ENCODE assay signal across 12 cellular contexts in the genomic region with DNA sequence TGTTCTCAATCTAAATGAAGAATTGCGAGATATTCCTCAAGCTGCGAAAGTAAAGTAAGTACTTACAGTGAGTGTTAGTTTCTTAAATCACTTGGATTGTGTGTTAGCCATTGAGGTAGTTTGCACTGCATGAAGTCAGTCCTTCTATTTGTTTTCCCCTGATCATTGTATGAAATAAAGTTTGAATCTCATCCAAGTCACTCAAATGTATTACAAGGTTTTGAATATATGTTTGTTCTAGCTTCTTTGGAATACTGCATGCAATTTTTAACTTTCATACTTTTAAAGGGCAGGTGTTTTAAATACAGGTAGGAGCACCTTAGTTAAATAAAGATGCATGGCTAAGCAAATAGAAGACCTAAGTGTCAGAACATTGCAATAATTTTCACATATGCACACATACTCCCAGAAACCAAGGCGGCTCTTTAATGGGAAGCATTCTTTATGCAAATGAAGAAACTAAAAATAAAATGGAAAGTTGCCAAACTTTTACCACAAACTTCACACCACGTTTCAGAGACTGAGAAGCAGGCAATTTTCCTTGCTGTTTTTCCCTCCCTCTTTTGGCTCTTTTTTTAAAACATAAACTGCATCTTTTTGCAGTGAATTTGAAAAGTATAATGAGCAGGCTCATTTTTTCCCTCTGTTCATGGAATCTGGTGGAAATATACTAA.
DNase-seq lines count a peak whose midpoint lies in the region; ATAC-seq lines count a peak whose summit lies in the region.
"Had no signal": no experiment of that assay in that cellular context is flagged by ENCODE, and none has a peak within 500 bp of the region (broad histone marks: within the 10 kb centered on the region; RNA-seq: fewer than 3 reads in every experiment).

No MANE protein-coding gene starts in this region.

- in situ Hi-C loops in T47D (cut with HindIII; ENCODE audit: low pct_unique_long_range_greater_than_20kb, low sequenced_read_pairs): no loop called here

- peaks cover 6 to 45% (median 41%) of the 10 kb centered on the region in 5 donors for H3K4me1 ChIP-seq in subcutaneous abdominal adipose tissue (ENCODE audit: control insufficient read depth in 5 of 5, insufficient read depth in 5 of 5, low read length in 5 of 5)

- H3K27me3 ChIP-seq in subcutaneous abdominal adipose tissue (ENCODE audit: control insufficient read depth in 5 of 5, insufficient read depth in 4 of 5, low read length in 5 of 5): no peaks in the 10 kb centered on the region

- H3K4me3 ChIP-seq in subcutaneous abdominal adipose tissue (ENCODE audit: low read depth in 1 of 5, low read length in 5 of 5): no peak overlapping the region

- no peaks in the 10 kb centered on the region for H3K9me3 ChIP-seq in subcutaneous abdominal adipose tissue (ENCODE audit: control insufficient read depth in 5 of 5, low read length in 5 of 5)

- ATAC-seq in GM19455 (IDR thresholded peaks at IDR 0.05; ENCODE audit: unreplicated experiment): no peak
- ATAC-seq: sciatic nerve, T-helper 17 cell had no signal

- H3K9ac ChIP-seq in subcutaneous abdominal adipose tissue (ENCODE audit: low read length in 5 of 5): no peak overlapping the region

- peak; percentile 35 to 55 for DNase-seq in NOMO-1 (lab: John Stamatoyannopoulos, UW; ENCODE audit: unreplicated experiment in 2 of 2)
- no peak for DNase-seq in NOMO-1 treated with dmso at 0.1 percent for 144 hours (lab: John Stamatoyannopoulos, UW; ENCODE audit: unreplicated experiment)
- DNase-seq in NCI-H2107 (lab: John Stamatoyannopoulos, UW): peak; percentile 75
- peak; percentile 16 to 51 for DNase-seq in T47D (ENCODE audit: low read depth in 1 of 2, low spot score in 1 of 2)
- DNase-seq in NCI-H1694 (lab: John Stamatoyannopoulos, UW): no peak
- no peak for DNase-seq in activated T-cell treated with anti-CD3 and anti-CD28 coated beads, Interleukin-2, amount 50 U/mL, for 48 hours
- DNase-seq: caudate nucleus, NCI-H2227 treated with DMSO at 0.1 percent for 48 hours, T-helper 17 cell had no signal

- peaks cover 31 to 40% (median 38%) of the 10 kb centered on the region in 5 donors for H3K36me3 ChIP-seq in subcutaneous abdominal adipose tissue (ENCODE audit: control insufficient read depth in 5 of 5, insufficient read depth in 5 of 5, low read length in 5 of 5)

- H3K27ac ChIP-seq in subcutaneous abdominal adipose tissue (ENCODE audit: low read depth, low read length): peak overlapping the region; percentile 90

Comparison
In these comparisons a context has a peak if more than half of its experiments do, and no peak if none do; other contexts are left out.
1. DNase-seq: peak in NOMO-1 (2 of 2), NCI-H2107 (single experiment) and T47D (2 of 2); none in NOMO-1 treated with dmso at 0.1 percent for 144 hours (single experiment), NCI-H1694 (single experiment) and activated T-cell treated with anti-CD3 and anti-CD28 coated beads, Interleukin-2, amount 50 U/mL, for 48 hours (0 of 2).